In the genomic region with DNA sequence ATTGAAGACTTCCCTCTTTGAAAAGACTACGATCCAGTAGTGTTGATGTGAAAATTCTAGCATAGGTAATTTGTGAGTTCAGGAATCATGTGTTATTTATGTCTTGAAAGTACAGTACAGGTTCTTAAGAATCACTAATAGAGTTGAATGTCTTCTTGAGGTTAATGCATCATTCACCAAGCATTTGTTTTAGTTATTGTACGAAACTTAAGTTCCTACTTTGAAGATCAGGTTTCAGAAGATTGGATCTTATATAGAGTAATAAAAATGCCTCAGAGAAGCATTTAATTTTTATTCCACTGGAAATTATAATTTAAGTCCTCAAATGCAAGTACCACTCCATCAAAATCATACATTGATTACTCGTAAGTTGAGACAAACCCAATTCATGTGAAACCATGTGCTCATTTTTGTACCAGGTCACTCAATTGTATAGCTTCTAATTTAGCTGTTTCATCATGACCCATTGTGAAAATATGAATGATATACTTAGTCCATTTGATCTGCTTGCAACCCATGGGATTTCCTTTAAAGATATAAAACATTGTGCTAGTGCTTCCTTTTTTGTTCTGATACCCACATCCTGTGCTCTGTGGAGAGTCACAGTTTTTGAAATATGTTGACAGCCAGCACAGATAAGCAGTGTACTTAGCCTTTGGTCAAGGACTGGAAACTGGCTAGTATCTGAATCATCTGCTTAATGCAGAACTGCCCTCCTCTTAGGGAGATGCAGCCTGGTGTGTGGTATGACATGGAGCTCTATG, we compare ENCODE assay signal across 10 cellular contexts. TPM values are rescaled to one million over a fixed set of nuclear protein-coding genes. Genes with fewer than 3 reads are reported as not detected.
DNase-seq lines count a peak whose midpoint lies in the region; ATAC-seq and TF ChIP-seq lines count a peak whose summit lies in the region.
"Had no signal": no experiment of that assay in that cellular context is flagged by ENCODE, and none has a peak within 500 bp of the region (broad histone marks: within the 10 kb centered on the region; RNA-seq: fewer than 3 reads in every experiment).

No MANE protein-coding gene starts in this region.

- no peaks in the 10 kb centered on the region for H3K9me3 ChIP-seq in osteoblast (ENCODE audit: low read depth, low read length)

- H3K4me1 ChIP-seq in osteoblast (ENCODE audit: insufficient read depth, low read length), result peaks cover 21% of the 10 kb centered on the region

- H4K20me1 ChIP-seq in osteoblast (ENCODE audit: insufficient read depth, low read length), result no peaks in the 10 kb centered on the region

- H2AFZ ChIP-seq in osteoblast (ENCODE audit: low read length), result no peak overlapping the region

- H3K36me3 ChIP-seq in osteoblast (ENCODE audit: insufficient read depth, low read length), result no peaks in the 10 kb centered on the region

- ATAC-seq in GM18870 (IDR thresholded peaks at IDR 0.05; ENCODE audit: unreplicated experiment) (no peak), HG03432 (IDR thresholded peaks at IDR 0.05; ENCODE audit: unreplicated experiment) (no peak)

- peak overlapping the region; percentile 64 for H3K4me2 ChIP-seq in osteoblast (ENCODE audit: insufficient read depth, low read length)

- H3K79me2 ChIP-seq in osteoblast (ENCODE audit: insufficient read depth, low read length), result no peaks in the 10 kb centered on the region

- H3K27ac ChIP-seq in osteoblast (ENCODE audit: low read depth, low read length), result peak overlapping the region; percentile 74

- H3K4me3 ChIP-seq in osteoblast (ENCODE audit: insufficient read depth, low read length), result no peak overlapping the region

- H3K27me3 ChIP-seq in osteoblast (ENCODE audit: insufficient read depth, low read length), result no peaks in the 10 kb centered on the region

- DNase-seq in GDM1 (lab: John Stamatoyannopoulos, UW) (peak; percentile 69), NOMO-1 treated with DMSO at 0.1 percent for 48 hours (lab: John Stamatoyannopoulos, UW; ENCODE audit: unreplicated experiment) (peak; percentile 97), dedifferentiated amniotic fluid mesenchymal stem cell (ENCODE audit: extremely low spot score) (peak; percentile 26), osteoblast (ENCODE audit: insufficient read length, low spot score, missing footprints) (peak; percentile 72), superior temporal gyrus (ENCODE audit: extremely low spot score) (no peak)
- no peak for DNase-seq in effector CD4-positive, alpha-beta T cell
- DNase-seq: activated CD8-positive, alpha-beta memory T cell treated with anti-CD3 and anti-CD28 coated beads for 24 hours; nucleus accumbens had no signal

- no peak for TF ChIP-seq CTCF in osteoblast (IDR thresholded peaks at IDR 0.05; ENCODE audit: extremely low read depth, low read depth, low read length)

RNA-seq across cellular contexts. Expression of a gene that starts 22.5 kb away (rescaled TPM):
- 55.7 and 99.0 TPM in 2 replicates for total RNA-seq in osteoblast

Comparison
In these comparisons a context has a peak if more than half of its experiments do, and no peak if none do; other contexts are left out.
1. DNase-seq: peak in GDM1 (single experiment), NOMO-1 treated with DMSO at 0.1 percent for 48 hours (single experiment), dedifferentiated amniotic fluid mesenchymal stem cell (single experiment) and osteoblast (single experiment); none in superior temporal gyrus (single experiment) and effector CD4-positive, alpha-beta T cell (single experiment).